Comparison of ENCODE assay signal across 21 cellular contexts in the genomic region with DNA sequence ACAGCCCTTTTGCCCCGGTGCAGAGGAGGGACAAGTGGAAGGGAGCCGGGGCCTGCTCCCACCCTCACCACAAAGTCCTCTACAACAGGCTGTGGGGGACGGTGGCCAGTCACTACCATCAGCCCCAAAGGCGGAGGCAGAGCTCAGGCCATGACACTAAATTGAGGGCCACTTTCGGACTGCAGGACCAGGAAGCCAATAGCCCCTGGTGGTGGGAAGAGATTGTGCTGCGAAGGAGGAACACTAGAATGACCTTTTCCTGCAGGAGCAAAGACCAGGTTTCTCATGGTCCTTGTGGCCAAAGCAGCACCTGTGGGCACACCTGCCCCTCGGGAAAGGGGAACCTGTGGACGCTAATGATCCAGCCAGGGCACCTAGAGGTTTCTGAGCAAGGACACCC. TPM values are rescaled to one million over a fixed set of nuclear protein-coding genes. Genes with fewer than 3 reads are reported as not detected.
DNase-seq lines count a peak whose midpoint lies in the region; ATAC-seq, FAIRE-seq and TF ChIP-seq lines count a peak whose summit lies in the region.
"Had no signal": no experiment of that assay in that cellular context is flagged by ENCODE, and none has a peak within 500 bp of the region (broad histone marks: within the 10 kb centered on the region; RNA-seq: fewer than 3 reads in every experiment).

No MANE protein-coding gene starts in this region.

- H3K36me3 Mint-ChIP-seq in GM23338 (ENCODE audit: low read depth) (no peaks in the 10 kb centered on the region), nephron progenitor cell (ENCODE audit: low read depth) (no peaks in the 10 kb centered on the region)

- WGBS in K562 (ENCODE audit: insufficient coverage, low coverage, missing lambda C conversion rate), result 0% methylated on average over 8 of the region's 8 CpGs
- WGBS in aorta, 2 donors, result 82 to 84% methylated on average over 8 of the region's 8 CpGs

- H3K9me2 ChIP-seq in GM23338 (ENCODE audit: insufficient read depth), result peaks cover 3% of the 10 kb centered on the region

- no peaks in the 10 kb centered on the region for H3K9me3 ChIP-seq in K562 (replicated peaks; ENCODE audit: control insufficient read depth, insufficient read depth, low read depth, low read length)
- no peaks in the 10 kb centered on the region for H3K9me3 ChIP-seq in aorta (ENCODE audit: control insufficient read depth, low read length)
- H3K9me3 ChIP-seq: A549 had no signal

- no peak for FAIRE-seq in K562 (lab: Jason Lieb, UNC)
- FAIRE-seq: A549, GM18507 had no signal

- in situ Hi-C loops in K562 (cut with MboI), result no loop called here

- H3F3A ChIP-seq in GM23338 (replicated peaks; ENCODE audit: low read depth), result no peaks in the 10 kb centered on the region

- POLR2A ChIA-PET in K562 (lab: Yijun Ruan, JAX), result interaction anchor here (1.0 kb wide), 2 partner anchors 26 to 37 kb away, joined by 3 read pairs; no protein-coding TSS in a partner anchor

- H2AFZ ChIP-seq in GM23338 (0 out of 2 replicates have a peak overlapping the region, but pooled peaks have one; percentile 18), K562 (ENCODE audit: low read depth, low read length) (no peak overlapping the region)

- H3K27me3 Mint-ChIP-seq in GM23338 (ENCODE audit: insufficient read depth, low read depth, poor library complexity), result peaks cover 43% of the 10 kb centered on the region
- H3K27me3 Mint-ChIP-seq in nephron progenitor cell (ENCODE audit: low read depth, poor library complexity), result peaks cover 69% of the 10 kb centered on the region

- H3K4me3 ChIP-seq in GM23338 (no peak overlapping the region), K562 (no peak overlapping the region), aorta (ENCODE audit: low read length in 2 of 2) (no peak overlapping the region), coronary artery (no peak overlapping the region)
- H3K4me3 ChIP-seq: A549 had no signal

- no peak for TF ChIP-seq EP300 in K562 (IDR thresholded peaks at IDR 0.05; ENCODE audit: low read length)

- no peak for TF ChIP-seq CTCF in GM23338 (conservative IDR thresholded peaks at IDR 0.05; ENCODE audit: low read depth in 2 of 2)
- peak; percentile 41 to 53 (median 48); a peak in 5 of 6 replicates for TF ChIP-seq CTCF in K562 (IDR thresholded peaks at IDR 0.05 in 2 of 3, conservative IDR thresholded peaks at IDR 0.05 in 1 of 3; ENCODE audit: insufficient read depth in 2 of 3, low read depth in 1 of 3, low read length in 3 of 3)
- TF ChIP-seq CTCF in nephron progenitor cell (IDR thresholded peaks at IDR 0.05), result peak; percentile 13
- no peak for TF ChIP-seq CTCF in coronary artery (IDR thresholded peaks at IDR 0.05)

- H3K4me1 ChIP-seq in GM23338 (ENCODE audit: insufficient read depth) (peaks cover 11% of the 10 kb centered on the region; the same call in 1 of the 2 replicates), K562 (replicated peaks in 1 of 2; ENCODE audit: control insufficient read depth in 2 of 2, insufficient read depth in 2 of 2, low read length in 2 of 2) (peaks cover 0 to 11% of the 10 kb centered on the region in 2 experiments; a peak in 2 of 5 replicates), aorta (ENCODE audit: control insufficient read depth in 1 of 2, insufficient read depth in 2 of 2, low read length in 2 of 2) (no peaks in the 10 kb centered on the region)
- H3K4me1 ChIP-seq: A549 had no signal

- H3K27ac ChIP-seq in GM23338 (ENCODE audit: low read depth) (no peak overlapping the region), K562 (ENCODE audit: extremely low read depth, low read depth, low read length) (no peak overlapping the region), aorta (ENCODE audit: low read depth in 1 of 2, low read length in 2 of 2) (no peak overlapping the region), coronary artery (no peak overlapping the region)
- H3K27ac ChIP-seq: A549 had no signal

- H3K9me3 Mint-ChIP-seq in GM23338, result peaks cover 3% of the 10 kb centered on the region; the same call in 1 of the 3 replicates
- H3K9me3 Mint-ChIP-seq in nephron progenitor cell, result no peaks in the 10 kb centered on the region
- H3K9me3 Mint-ChIP-seq: HFFc6 had no signal

- ATAC-seq in GM23338, result no peak
- ATAC-seq in K562, result peak; percentile 76
- no peak for ATAC-seq in aorta (ENCODE audit: low FRiP score)
- ATAC-seq: Panc1 had no signal

- H3K4me1 Mint-ChIP-seq in GM23338 (peaks cover 5% of the 10 kb centered on the region), nephron progenitor cell (peaks cover 10% of the 10 kb centered on the region)

- BruUV-seq in K562 (replicated peaks; lab: Mats Ljungman, UMichigan), result no TSS peak

- no peak for TF ChIP-seq POLR2A in K562 (conservative IDR thresholded peaks at IDR 0.05)

- no peak overlapping the region for H3K27ac Mint-ChIP-seq in GM23338
- no peak overlapping the region for H3K27ac Mint-ChIP-seq in nephron progenitor cell
- H3K27ac Mint-ChIP-seq: B cell, HFFc6 had no signal

- H3K27me3 ChIP-seq in GM23338 (ENCODE audit: insufficient read depth) (peaks cover 34% of the 10 kb centered on the region), K562 (ENCODE audit: control insufficient read depth in 2 of 2, insufficient read depth in 2 of 2, low read length in 2 of 2) (peaks cover 46 to 69% of the 10 kb centered on the region in 2 experiments), aorta (ENCODE audit: control insufficient read depth in 1 of 2, insufficient read depth in 2 of 2, low read length in 1 of 2) (no peaks in the 10 kb centered on the region)

- no peak overlapping the region for H3K4me3 Mint-ChIP-seq in GM23338
- no peak overlapping the region for H3K4me3 Mint-ChIP-seq in nephron progenitor cell
- H3K4me3 Mint-ChIP-seq: B cell, HFFc6 had no signal

- 0 out of 2 replicates have a peak, but pooled peaks cover 3% of the 10 kb centered on the region for H4K20me1 ChIP-seq in GM23338 (replicated peaks; ENCODE audit: insufficient read depth)
- H4K20me1 ChIP-seq in K562 (replicated peaks; ENCODE audit: control insufficient read depth, insufficient read depth, low read length), result no peaks in the 10 kb centered on the region

- H3K79me2 ChIP-seq in GM23338 (replicated peaks; ENCODE audit: insufficient read depth) (no peaks in the 10 kb centered on the region), K562 (ENCODE audit: control insufficient read depth, insufficient read depth, low read length) (no peaks in the 10 kb centered on the region)

- H3K36me3 ChIP-seq in GM23338 (ENCODE audit: insufficient read depth) (no peaks in the 10 kb centered on the region), K562 (ENCODE audit: control insufficient read depth, insufficient read depth, low read length) (no peaks in the 10 kb centered on the region), aorta (ENCODE audit: control insufficient read depth in 1 of 2, insufficient read depth in 2 of 2, low read length in 1 of 2) (no peaks in the 10 kb centered on the region)

- CTCF ChIA-PET in K562 (lab: Yijun Ruan, JAX; ENCODE audit: low intra/inter-chr PET ratio), result no interaction called here

- peak in 1 of 2 experiments; percentile 23; a peak in 1 of 4 replicates for TF ChIP-seq RAD21 in K562 (CRISPR knock-in tag; conservative IDR thresholded peaks at IDR 0.05 in 1 of 2, IDR thresholded peaks at IDR 0.05 in 1 of 2)

- no peak overlapping the region for H3K9ac ChIP-seq in K562 (ENCODE audit: insufficient read depth in 1 of 2, low read depth in 2 of 2, low read length in 2 of 2)

- intact Hi-C loops in K562 (cut with micrococcal nuclease) (no loop called here), aorta (cut with DNase I) (no loop called here), posterior vena cava (cut with DNase I) (no loop called here)

- no peaks in the 10 kb centered on the region for H3K9me1 ChIP-seq in K562 (ENCODE audit: control insufficient read depth, insufficient read depth, low read length)

- H3K4me2 ChIP-seq in GM23338, result no peak overlapping the region
- no peak overlapping the region for H3K4me2 ChIP-seq in K562 (ENCODE audit: insufficient read depth, low read length)
- H3K4me2 ChIP-seq: A549 had no signal

- DNase-seq in ELF-1 (ENCODE audit: low read depth, low spot score) (peak; percentile 14), GM23338 (ENCODE audit: low spot score) (no peak), K562 (ENCODE audit: extremely low read depth in 1 of 4, low spot score in 3 of 4) (no peak), nephron progenitor cell (no peak), aorta (no peak), NCI-H1694 (lab: John Stamatoyannopoulos, UW) (no peak), coronary artery (ENCODE audit: low spot score) (no peak), posterior vena cava (ENCODE audit: low spot score) (no peak)
- DNase-seq: DMS79; GOT3; HFFc6; NCI-H1092; NCI-H1436; NCI-H1930; NCI-H510A treated with DMSO at 0.1 percent for 48 hours; NCI-H748 treated with DMSO at 0.1 percent for 48 hours; NK-92 treated with Interleukin-12 subunit alpha and Interleukin-12 subunit beta, amount 100 ng/mL, for 24 hours had no signal

TF ChIP-seq in GM23338, 12 proteins besides CTCF, POLR2A, EP300 and RAD21 (continues in another document):
- TF ChIP-seq ZNF331 (CRISPR knock-in tag; IDR thresholded peaks at IDR 0.05; ENCODE audit: low read depth) (no peak), JUNB (IDR thresholded peaks at IDR 0.05; ENCODE audit: unreplicated experiment) (no peak)

TF ChIP-seq in K562, 482 proteins besides CTCF, POLR2A, EP300 and RAD21 (continues in another document):
- TF ChIP-seq ZFP36 (IDR thresholded peaks at IDR 0.05; ENCODE audit: low read depth, low read length, partially characterized antibody), result no peak

RNA-seq across cellular contexts. Expression of a gene that starts 30.3 kb away (rescaled TPM):
- total RNA-seq in GM23338 (2014; rRNA removed; shearing (Covaris generic)), result 7.1 and 8.8 TPM in 2 replicates
- 13.0 and 16.3 TPM in 2 replicates for polyA plus RNA-seq in GM23338 (2016; fragmentation: Nextera tagmentation; extraction: Ambion mirVana)
- total RNA-seq in K562 (2011; cell fraction: chromatin; rRNA removed; ENCODE audit: low replicate concordance), result not detected in 2 replicates
- not detected in 2 replicates for total RNA-seq in K562 (2011; cell fraction: nucleolus; rRNA removed)
- not detected in 2 replicates for total RNA-seq in K562 (2011; cell fraction: nucleoplasm; rRNA removed)
- total RNA-seq in K562 (2014; rRNA removed), result 0.36 TPM in 1 of 2 replicates, not detected in the other
- not detected in 2 replicates for total RNA-seq in K562 (2014; rRNA removed; fragmentation: Illumina TruSeq; extraction: Trizol)
- 0.15 TPM in 1 of 2 replicates, not detected in the other for total RNA-seq in K562 (2015; rRNA removed; fragmentation: Illumina TruSeq; extraction: Trizol)
- total RNA-seq in K562 (2021), result not detected in 2 replicates
- polyA plus RNA-seq in K562 (2011; rRNA removed), result 0.07 TPM in 1 of 2 replicates, not detected in the other
- 0.16 TPM in 1 of 2 replicates, not detected in the other for polyA plus RNA-seq in K562 (2011; cell fraction: cytosol; rRNA removed)
- 0.11 and 0.18 TPM in 2 replicates for polyA plus RNA-seq in K562 (2011; cell fraction: nucleus; rRNA removed)
- 0.08 and 0.14 TPM in 2 replicates for polyA plus RNA-seq in K562 (2012)
- 0.07 TPM in 1 of 2 replicates, not detected in the other for polyA plus RNA-seq in K562 (2014; fragmentation: Illumina TruSeq; extraction: Trizol)
- not detected for polyA plus RNA-seq in K562 (2014; fragmentation: Nextera tagmentation; extraction: Ambion mirVana)
- not detected in 2 replicates for polyA plus RNA-seq in K562 (2014; rRNA removed)
- polyA minus RNA-seq in K562 (2011; rRNA and poly(A)+ RNA removed), result not detected in 2 replicates
- not detected in 2 replicates for polyA minus RNA-seq in K562 (2011; cell fraction: cytosol; rRNA and poly(A)+ RNA removed)
- not detected in 2 replicates for polyA minus RNA-seq in K562 (2011; cell fraction: nucleus; rRNA and poly(A)+ RNA removed)
- 10 to 100 TPM in 1 of 2 donors, 1 to 10 TPM in 1; 1.8 to 46.8 TPM for total RNA-seq in aorta
- polyA plus RNA-seq in aorta, result 10 to 100 TPM in 1 of 2 donors, 1 to 10 TPM in 1; 3.7 to 19.0 TPM
- total RNA-seq in posterior vena cava, result 1 to 10 TPM; 6.4 to 6.8 TPM
- total RNA-seq: B cell, HFFc6 had no signal

Comparison
In these comparisons a context has a peak if more than half of its experiments do, and no peak if none do; other contexts are left out.
1. CTCF ChIP-seq: peak in K562 (3 of 3) and nephron progenitor cell (single experiment); none in GM23338 (0 of 2) and coronary artery (single experiment).